ENCODE assay signal across 22 cellular contexts in the genomic region with DNA sequence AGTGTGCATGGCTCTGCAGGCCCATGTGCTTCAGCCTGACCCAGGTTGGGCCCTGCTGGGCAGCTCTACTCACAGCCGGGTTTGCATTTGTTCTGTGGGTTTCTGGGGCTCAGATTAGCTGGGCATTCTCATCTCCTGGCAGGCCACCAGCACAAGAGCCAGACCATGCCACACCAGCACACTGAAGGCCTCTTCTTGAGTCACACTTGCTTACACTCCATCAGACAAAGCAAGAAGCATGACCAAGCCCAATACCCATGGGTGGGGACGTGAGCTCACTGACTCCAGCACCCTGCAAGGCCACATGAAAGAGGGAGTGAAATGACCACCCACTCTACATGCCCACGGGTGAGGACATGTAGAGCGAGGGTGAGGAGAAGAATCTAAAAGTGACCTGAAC.
DNase-seq lines count a peak whose midpoint lies in the region; ATAC-seq and TF ChIP-seq lines count a peak whose summit lies in the region.
"Had no signal": no experiment of that assay in that cellular context is flagged by ENCODE, and none has a peak within 500 bp of the region (broad histone marks: within the 10 kb centered on the region; RNA-seq: fewer than 3 reads in every experiment).

No MANE protein-coding gene starts in this region.

- H3K27me3 Mint-ChIP-seq in activated CD8-positive, alpha-beta memory T cell treated with anti-CD3 and anti-CD28 coated beads, Interleukin-2, amount 10 ng/mL, durations not matched to agents 7 days and 5 days, result peaks cover 4% of the 10 kb centered on the region
- no peaks in the 10 kb centered on the region for H3K27me3 Mint-ChIP-seq in osteocyte (ENCODE audit: unreplicated experiment)

- TF ChIP-seq EP300 in esophagus muscularis mucosa (IDR thresholded peaks at IDR 0.05), result no peak

- peaks cover 0 to 25% (median 0%) of the 10 kb centered on the region in 4 donors for H3K27me3 ChIP-seq in esophagus muscularis mucosa
- H3K27me3 ChIP-seq: BE2C; BLaER1 treated with 17β-estradiol and CSF1 and Interleukin-3, amounts not matched to agents 10 nM and 100 nM had no signal

- TF ChIP-seq CTCF in esophagus muscularis mucosa (IDR thresholded peaks at IDR 0.05) (no peak), osteocyte (IDR thresholded peaks at IDR 0.05) (no peak)

- ATAC-seq in activated CD8-positive, alpha-beta memory T cell treated with anti-CD3 and anti-CD28 coated beads, Interleukin-2, amount 10 ng/mL, durations not matched to agents 7 days and 5 days, result no peak
- ATAC-seq: A549 had no signal

- WGBS in esophagus muscularis mucosa, result 63% methylated on average over 4 of the region's 4 CpGs

- no peaks in the 10 kb centered on the region for H3K36me3 ChIP-seq in esophagus muscularis mucosa
- H3K36me3 ChIP-seq: BE2C, HAP-1 had no signal

- no peaks in the 10 kb centered on the region for H3K9me3 Mint-ChIP-seq in activated CD8-positive, alpha-beta memory T cell treated with anti-CD3 and anti-CD28 coated beads, Interleukin-2, amount 10 ng/mL, durations not matched to agents 7 days and 5 days (ENCODE audit: low read depth)
- peaks cover 40% of the 10 kb centered on the region for H3K9me3 Mint-ChIP-seq in osteocyte (ENCODE audit: unreplicated experiment)

- peaks cover 0 to 29% (median 16%) of the 10 kb centered on the region in 4 donors for H3K9me3 ChIP-seq in esophagus muscularis mucosa
- H3K9me3 ChIP-seq: BE2C, HAP-1 had no signal

- no peak overlapping the region for H3K27ac Mint-ChIP-seq in activated CD8-positive, alpha-beta memory T cell treated with anti-CD3 and anti-CD28 coated beads, Interleukin-2, amount 10 ng/mL, durations not matched to agents 7 days and 5 days
- H3K27ac Mint-ChIP-seq in osteocyte (ENCODE audit: unreplicated experiment), result no peak overlapping the region
- H3K27ac Mint-ChIP-seq: CD14-positive monocyte; CD4-positive, alpha-beta T cell; CD8-positive, alpha-beta memory T cell; HFFc6 had no signal

- TF ChIP-seq POLR2A in esophagus muscularis mucosa (IDR thresholded peaks at IDR 0.05; ENCODE audit: low read depth), result no peak

- no peak overlapping the region for H3K4me3 Mint-ChIP-seq in activated CD8-positive, alpha-beta memory T cell treated with anti-CD3 and anti-CD28 coated beads, Interleukin-2, amount 10 ng/mL, durations not matched to agents 7 days and 5 days
- H3K4me3 Mint-ChIP-seq in osteocyte (ENCODE audit: unreplicated experiment), result no peak overlapping the region
- H3K4me3 Mint-ChIP-seq: CD14-positive monocyte; CD4-positive, alpha-beta T cell; CD8-positive, alpha-beta memory T cell; HFFc6 had no signal

- intact Hi-C loops in esophagus muscularis mucosa (cut with DNase I), result no loop called here

- CTCF ChIA-PET in activated CD8-positive, alpha-beta memory T cell treated with anti-CD3 and anti-CD28 coated beads, Interleukin-2, amount 10 ng/mL, durations not matched to agents 7 days and 5 days (lab: Charles Lee), result no interaction called here

- no peaks in the 10 kb centered on the region for H3K4me1 ChIP-seq in esophagus muscularis mucosa
- H3K4me1 ChIP-seq: A549, BE2C, HAP-1 had no signal

- DNase-seq in activated CD8-positive, alpha-beta memory T cell treated with anti-CD3 and anti-CD28 coated beads, Interleukin-2, amount 10 ng/mL, durations not matched to agents 7 days and 5 days, result peak; percentile 28
- DNase-seq in activated CD8-positive, alpha-beta memory T cell treated with anti-CD3 and anti-CD28 coated beads, Interleukin-2, amount 50 U/mL, for 4 hours, result no peak
- DNase-seq in esophagus muscularis mucosa (ENCODE audit: extremely low spot score) (peak; percentile 68), osteocyte (ENCODE audit: extremely low spot score, unreplicated experiment) (peak; percentile 48), NCI-H1092 (lab: John Stamatoyannopoulos, UW) (no peak), D341Med (ENCODE audit: low spot score) (no peak), cerebellar cortex (ENCODE audit: low spot score) (no peak)
- DNase-seq: 8988T; ACHN; AML-193; BE2C; Calu3; CD4-positive, alpha-beta T cell; CD8-positive, alpha-beta memory T cell; DMS153; DND-41; GM23248; HFFc6 had no signal

- H3K27ac ChIP-seq in esophagus muscularis mucosa (replicated peaks in 1 of 4), result no peak overlapping the region
- H3K27ac ChIP-seq: A549; BLaER1 treated with 17β-estradiol and CSF1 and Interleukin-3, amounts not matched to agents 10 nM and 100 nM; GM23248 had no signal

- no peak overlapping the region for H3K4me3 ChIP-seq in esophagus muscularis mucosa
- H3K4me3 ChIP-seq: A549; BLaER1 treated with 17β-estradiol and CSF1 and Interleukin-3, amounts not matched to agents 10 nM and 100 nM; GM23248; HAP-1 had no signal

- peaks cover 8% of the 10 kb centered on the region for H3K4me1 Mint-ChIP-seq in activated CD8-positive, alpha-beta memory T cell treated with anti-CD3 and anti-CD28 coated beads, Interleukin-2, amount 10 ng/mL, durations not matched to agents 7 days and 5 days
- H3K4me1 Mint-ChIP-seq in osteocyte (ENCODE audit: unreplicated experiment), result no peaks in the 10 kb centered on the region
- H3K4me1 Mint-ChIP-seq: CD14-positive monocyte; CD8-positive, alpha-beta memory T cell had no signal

- no peaks in the 10 kb centered on the region for H3K36me3 Mint-ChIP-seq in activated CD8-positive, alpha-beta memory T cell treated with anti-CD3 and anti-CD28 coated beads, Interleukin-2, amount 10 ng/mL, durations not matched to agents 7 days and 5 days
- no peaks in the 10 kb centered on the region for H3K36me3 Mint-ChIP-seq in osteocyte (ENCODE audit: unreplicated experiment)
- H3K36me3 Mint-ChIP-seq: CD14-positive monocyte; CD8-positive, alpha-beta memory T cell had no signal

Comparison
In these comparisons a context has a peak if more than half of its experiments do, and no peak if none do; other contexts are left out.
1. DNase-seq: peak in activated CD8-positive, alpha-beta memory T cell treated with anti-CD3 and anti-CD28 coated beads, Interleukin-2, amount 10 ng/mL, durations not matched to agents 7 days and 5 days (single experiment), esophagus muscularis mucosa (single experiment) and osteocyte (single experiment); none in activated CD8-positive, alpha-beta memory T cell treated with anti-CD3 and anti-CD28 coated beads, Interleukin-2, amount 50 U/mL, for 4 hours (single experiment), NCI-H1092 (single experiment), D341Med (single experiment) and cerebellar cortex (single experiment).